In the genomic region with DNA sequence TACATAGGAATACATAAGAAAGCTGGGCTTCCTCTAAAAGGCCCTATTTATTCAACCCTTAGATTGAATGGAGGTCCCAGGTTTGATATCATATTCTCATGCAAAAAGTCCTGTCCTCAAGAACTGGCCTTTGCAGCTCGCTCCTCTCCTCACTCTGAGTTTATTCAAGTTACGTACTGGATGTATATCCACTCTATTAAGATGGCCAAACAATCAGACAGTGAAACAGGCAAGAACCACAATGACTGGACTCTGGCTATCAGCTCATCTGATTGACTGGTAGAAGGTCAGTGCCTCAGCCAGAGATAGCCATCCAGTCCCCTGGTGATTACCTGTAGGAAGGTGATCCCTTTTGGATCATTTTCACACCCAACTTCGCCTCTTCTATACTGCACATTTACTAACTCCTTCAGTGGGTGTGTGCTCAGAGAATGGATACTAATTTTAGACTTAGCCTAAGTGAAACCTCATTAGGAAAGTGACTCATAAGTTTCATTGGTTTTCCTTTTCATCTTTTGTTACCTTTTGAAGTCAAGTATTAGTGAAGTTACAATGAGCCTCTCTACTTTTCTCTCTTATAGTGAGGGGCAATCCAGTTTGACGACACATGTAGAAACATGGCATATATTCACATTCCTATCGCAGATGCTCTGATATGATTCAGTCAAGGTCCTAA, we compare ENCODE assay signal across 15 cellular contexts.
A peak's percentile ranks its signal among the peaks of the same experiment; 100 is the strongest.
DNase-seq lines count a peak whose midpoint lies in the region; ATAC-seq and TF ChIP-seq lines count a peak whose summit lies in the region.
"Had no signal": no experiment of that assay in that cellular context is flagged by ENCODE, and none has a peak within 500 bp of the region (broad histone marks: within the 10 kb centered on the region; RNA-seq: fewer than 3 reads in every experiment).

No MANE protein-coding gene starts in this region.

- TF ChIP-seq CTCF in progenitor cell of endocrine pancreas (IDR thresholded peaks at IDR 0.05; ENCODE audit: unreplicated experiment): no peak

- peak overlapping the region; percentile 62 for H3K27ac Mint-ChIP-seq in activated CD4-positive, alpha-beta T cell treated with anti-CD3 and anti-CD28 coated beads for 36 hours
- H3K27ac Mint-ChIP-seq in progenitor cell of endocrine pancreas (peak overlapping the region; percentile 33), T-cell (no peak overlapping the region)
- H3K27ac Mint-ChIP-seq: T-helper 2 cell treated with Interferon-gamma antibody and Interleukin-4, amounts not matched to agents 5 μg/mL and 100 μg/mL, for 36 hours had no signal

- H3K36me3 Mint-ChIP-seq in activated CD4-positive, alpha-beta T cell treated with anti-CD3 and anti-CD28 coated beads for 36 hours (ENCODE audit: low read depth): no peaks in the 10 kb centered on the region
- no peaks in the 10 kb centered on the region for H3K36me3 Mint-ChIP-seq in progenitor cell of endocrine pancreas (ENCODE audit: insufficient read depth)
- H3K36me3 Mint-ChIP-seq in T-cell: no peaks in the 10 kb centered on the region

- H3K4me1 Mint-ChIP-seq in activated CD4-positive, alpha-beta T cell treated with anti-CD3 and anti-CD28 coated beads for 36 hours: peaks cover 28% of the 10 kb centered on the region
- H3K4me1 Mint-ChIP-seq in progenitor cell of endocrine pancreas (ENCODE audit: low read depth) (no peaks in the 10 kb centered on the region), T-cell (no peaks in the 10 kb centered on the region)

- intact Hi-C loops in activated CD4-positive, alpha-beta T cell treated with anti-CD3 and anti-CD28 coated beads for 36 hours (cut with DNase I, micrococcal nuclease): no loop called here

- no peak overlapping the region for H3K4me3 Mint-ChIP-seq in activated CD4-positive, alpha-beta T cell treated with anti-CD3 and anti-CD28 coated beads for 36 hours
- no peak overlapping the region for H3K4me3 Mint-ChIP-seq in progenitor cell of endocrine pancreas (ENCODE audit: low read depth)
- H3K4me3 Mint-ChIP-seq in T-cell: no peak overlapping the region
- H3K4me3 Mint-ChIP-seq: neural crest cell; T-helper 2 cell treated with Interferon-gamma antibody and Interleukin-4, amounts not matched to agents 5 μg/mL and 100 μg/mL, for 36 hours had no signal

- H3K9me3 Mint-ChIP-seq in activated CD4-positive, alpha-beta T cell treated with anti-CD3 and anti-CD28 coated beads for 36 hours (ENCODE audit: low read depth): no peaks in the 10 kb centered on the region
- H3K9me3 Mint-ChIP-seq in progenitor cell of endocrine pancreas (ENCODE audit: low read depth) (no peaks in the 10 kb centered on the region), T-cell (peaks cover 0 to 6% (median 0%) of the 10 kb centered on the region in 3 donors)
- H3K9me3 Mint-ChIP-seq: neural crest cell; T-helper 2 cell treated with Interferon-gamma antibody and Interleukin-4, amounts not matched to agents 5 μg/mL and 100 μg/mL, for 36 hours had no signal

- CTCF ChIA-PET in activated CD4-positive, alpha-beta T cell treated with anti-CD3 and anti-CD28 coated beads for 36 hours (lab: Charles Lee): interaction anchor here (0.8 kb wide), 1 partner anchor 9 kb away, joined by 3 read pairs; no protein-coding TSS in a partner anchor
- CTCF ChIA-PET in T-cell (lab: Charles Lee): no interaction called here

- POLR2A ChIA-PET in activated CD4-positive, alpha-beta T cell treated with anti-CD3 and anti-CD28 coated beads for 36 hours (lab: Charles Lee): no interaction called here
- POLR2A ChIA-PET in T-cell (lab: Charles Lee): no interaction called here

- H3K27me3 Mint-ChIP-seq in activated CD4-positive, alpha-beta T cell treated with anti-CD3 and anti-CD28 coated beads for 36 hours: peaks cover 1% of the 10 kb centered on the region
- H3K27me3 Mint-ChIP-seq in progenitor cell of endocrine pancreas (peaks cover 3% of the 10 kb centered on the region), T-cell (peaks cover 0 to 4% of the 10 kb centered on the region in 2 donors)

- no peak for DNase-seq in activated CD4-positive, alpha-beta T cell treated with anti-CD3 and anti-CD28 coated beads for 36 hours
- DNase-seq in activated CD4-positive, alpha-beta T cell treated with anti-CD3 and anti-CD28 coated beads for 48 hours: no peak
- no peak for DNase-seq in progenitor cell of endocrine pancreas (ENCODE audit: low spot score, unreplicated experiment)
- DNase-seq in T-cell: no peak
- no peak for DNase-seq in superior temporal gyrus (ENCODE audit: extremely low spot score)
- no peak for DNase-seq in activated CD8-positive, alpha-beta memory T cell treated with anti-CD3 and anti-CD28 coated beads, Interleukin-2, amount 50 U/mL, for 48 hours
- DNase-seq: activated gamma-delta T cell treated with Interleukin-2 at 50 U/mL for 16 hours; effector CD4-positive, alpha-beta T cell; NCI-H524; transverse colon had no signal

- peak; percentile 79 for ATAC-seq in activated CD4-positive, alpha-beta T cell treated with anti-CD3 and anti-CD28 coated beads for 36 hours
- peak; percentile 95 for ATAC-seq in GM21576 (IDR thresholded peaks at IDR 0.05; ENCODE audit: unreplicated experiment)
- peak; percentile 83 for ATAC-seq in HG03280 (IDR thresholded peaks at IDR 0.05; ENCODE audit: unreplicated experiment)
- no peak for ATAC-seq in T-cell (replicated peaks in 1 of 4)
- ATAC-seq: A549 had no signal

Comparison
In these comparisons a context has a peak if more than half of its experiments do, and no peak if none do; other contexts are left out.
1. ATAC-seq: peak in activated CD4-positive, alpha-beta T cell treated with anti-CD3 and anti-CD28 coated beads for 36 hours (single experiment), GM21576 (single experiment) and HG03280 (single experiment); none in T-cell (0 of 4).
2. H3K27ac Mint-ChIP-seq: peak in activated CD4-positive, alpha-beta T cell treated with anti-CD3 and anti-CD28 coated beads for 36 hours (single experiment) and progenitor cell of endocrine pancreas (single experiment); none in T-cell (0 of 2).